ENCODE assay signal across 2 cellular contexts in the genomic region with DNA sequence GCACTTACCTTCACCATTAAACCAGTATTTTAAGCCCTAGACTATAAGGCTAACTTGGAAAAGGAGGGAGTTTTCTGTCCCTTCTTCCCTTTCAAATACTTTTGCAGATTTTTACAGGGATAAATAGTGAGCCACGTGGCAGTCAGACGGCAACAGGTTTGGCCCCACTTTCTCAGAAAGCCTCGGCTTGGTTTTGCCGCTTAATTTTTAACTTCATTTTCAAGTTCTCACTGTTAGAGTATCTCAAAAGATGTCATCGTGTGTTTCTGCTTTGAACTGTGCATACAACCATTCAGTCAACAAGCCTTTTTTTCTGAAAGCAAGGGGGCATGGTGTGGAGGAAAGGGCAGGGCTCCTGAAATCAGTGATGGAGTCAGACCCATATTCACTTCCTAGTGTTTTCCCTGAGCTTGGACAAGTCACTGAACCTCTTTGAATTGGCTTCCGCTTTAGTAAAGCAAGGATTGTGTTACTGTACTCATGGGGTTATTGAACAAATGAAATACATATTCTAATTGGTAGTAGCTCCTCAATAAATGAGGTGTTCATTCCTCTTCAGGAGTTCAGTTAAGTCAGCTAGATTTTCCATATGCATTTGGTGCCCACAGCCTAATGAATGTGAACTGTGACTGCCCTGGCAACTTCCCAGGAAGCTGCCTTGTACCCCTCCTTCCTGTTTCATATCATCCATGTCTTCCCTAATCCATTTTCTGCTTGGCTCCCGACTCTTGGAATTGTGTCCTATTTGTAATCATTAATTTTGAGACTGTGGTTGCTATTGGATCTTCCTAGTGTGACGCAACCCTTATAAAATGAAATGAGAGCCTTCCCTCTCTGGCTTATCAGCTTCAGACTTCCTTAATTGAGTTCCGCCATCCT.
A peak's percentile ranks its signal among the peaks of the same experiment; 100 is the strongest.
TF ChIP-seq lines count a peak whose summit lies in the region.

A gene with protein sequence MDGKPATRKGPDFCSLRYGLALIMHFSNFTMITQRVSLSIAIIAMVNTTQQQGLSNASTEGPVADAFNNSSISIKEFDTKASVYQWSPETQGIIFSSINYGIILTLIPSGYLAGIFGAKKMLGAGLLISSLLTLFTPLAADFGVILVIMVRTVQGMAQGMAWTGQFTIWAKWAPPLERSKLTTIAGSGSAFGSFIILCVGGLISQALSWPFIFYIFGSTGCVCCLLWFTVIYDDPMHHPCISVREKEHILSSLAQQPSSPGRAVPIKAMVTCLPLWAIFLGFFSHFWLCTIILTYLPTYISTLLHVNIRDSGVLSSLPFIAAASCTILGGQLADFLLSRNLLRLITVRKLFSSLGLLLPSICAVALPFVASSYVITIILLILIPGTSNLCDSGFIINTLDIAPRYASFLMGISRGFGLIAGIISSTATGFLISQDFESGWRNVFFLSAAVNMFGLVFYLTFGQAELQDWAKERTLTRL (minus strand): TSS at position 160 of the 879 bp plus-strand sequence. CDS start 4,895 bp downstream, outside the sequence.

TF ChIP-seq in H1, 55 proteins besides CTCF, POLR2A, EP300 and RAD21:
- TF ChIP-seq SP4 (IDR thresholded peaks at IDR 0.05; ENCODE audit: low read length): no peak
- TF ChIP-seq MAFK (IDR thresholded peaks at IDR 0.05; ENCODE audit: low read depth, low read length): no peak
- TF ChIP-seq FOSL1 (IDR thresholded peaks at IDR 0.05; ENCODE audit: insufficient read depth, low read depth, low read length): no peak
- TF ChIP-seq, protein P1, sequence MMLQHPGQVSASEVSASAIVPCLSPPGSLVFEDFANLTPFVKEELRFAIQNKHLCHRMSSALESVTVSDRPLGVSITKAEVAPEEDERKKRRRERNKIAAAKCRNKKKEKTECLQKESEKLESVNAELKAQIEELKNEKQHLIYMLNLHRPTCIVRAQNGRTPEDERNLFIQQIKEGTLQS (IDR thresholded peaks at IDR 0.05; ENCODE audit: insufficient read depth, low read depth, low read length): no peak
TF ChIP-seq in H1: peak in this region for 0.

TF ChIP-seq in HepG2, 621 proteins besides CTCF, POLR2A, EP300 and RAD21 (continues in another document):
- TF ChIP-seq, protein P2, sequence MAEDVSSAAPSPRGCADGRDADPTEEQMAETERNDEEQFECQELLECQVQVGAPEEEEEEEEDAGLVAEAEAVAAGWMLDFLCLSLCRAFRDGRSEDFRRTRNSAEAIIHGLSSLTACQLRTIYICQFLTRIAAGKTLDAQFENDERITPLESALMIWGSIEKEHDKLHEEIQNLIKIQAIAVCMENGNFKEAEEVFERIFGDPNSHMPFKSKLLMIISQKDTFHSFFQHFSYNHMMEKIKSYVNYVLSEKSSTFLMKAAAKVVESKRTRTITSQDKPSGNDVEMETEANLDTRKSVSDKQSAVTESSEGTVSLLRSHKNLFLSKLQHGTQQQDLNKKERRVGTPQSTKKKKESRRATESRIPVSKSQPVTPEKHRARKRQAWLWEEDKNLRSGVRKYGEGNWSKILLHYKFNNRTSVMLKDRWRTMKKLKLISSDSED (CRISPR knock-in tag; IDR thresholded peaks at IDR 0.05): no peak
- no peak for TF ChIP-seq ZNF557 (CRISPR knock-in tag; IDR thresholded peaks at IDR 0.05)
- peak; percentile 61; the same call in 1 of the 2 replicates for TF ChIP-seq CCDC6 (CRISPR knock-in tag; IDR thresholded peaks at IDR 0.05)
- peak; percentile 88 for TF ChIP-seq TARDBP (CRISPR knock-in tag; IDR thresholded peaks at IDR 0.05)
- TF ChIP-seq ZBTB20 (CRISPR knock-in tag; IDR thresholded peaks at IDR 0.05; ENCODE audit: borderline replicate concordance, low read depth): peak; percentile 23; the same call in 1 of the 2 replicates
- no peak for TF ChIP-seq ZNF660 (CRISPR knock-in tag; IDR thresholded peaks at IDR 0.05; ENCODE audit: borderline replicate concordance, low read depth)
- TF ChIP-seq ZNF850 (CRISPR knock-in tag; conservative IDR thresholded peaks at IDR 0.05): no peak
- TF ChIP-seq, protein P3, sequence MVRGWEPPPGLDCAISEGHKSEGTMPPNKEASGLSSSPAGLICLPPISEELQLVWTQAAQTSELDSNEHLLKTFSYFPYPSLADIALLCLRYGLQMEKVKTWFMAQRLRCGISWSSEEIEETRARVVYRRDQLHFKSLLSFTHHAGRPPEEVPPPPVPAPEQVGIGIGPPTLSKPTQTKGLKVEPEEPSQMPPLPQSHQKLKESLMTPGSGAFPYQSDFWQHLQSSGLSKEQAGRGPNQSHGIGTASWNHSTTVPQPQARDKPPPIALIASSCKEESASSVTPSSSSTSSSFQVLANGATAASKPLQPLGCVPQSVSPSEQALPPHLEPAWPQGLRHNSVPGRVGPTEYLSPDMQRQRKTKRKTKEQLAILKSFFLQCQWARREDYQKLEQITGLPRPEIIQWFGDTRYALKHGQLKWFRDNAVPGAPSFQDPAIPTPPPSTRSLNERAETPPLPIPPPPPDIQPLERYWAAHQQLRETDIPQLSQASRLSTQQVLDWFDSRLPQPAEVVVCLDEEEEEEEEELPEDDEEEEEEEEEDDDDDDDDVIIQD (CRISPR knock-in tag; IDR thresholded peaks at IDR 0.05; ENCODE audit: low read depth): peak; percentile 93
- TF ChIP-seq ZC3H13 (CRISPR knock-in tag; IDR thresholded peaks at IDR 0.05): peak; percentile 40; the same call in 1 of the 2 replicates
- TF ChIP-seq FOXO1 (CRISPR knock-in tag; IDR thresholded peaks at IDR 0.05): peak; percentile 61; the same call in 1 of the 2 replicates
- TF ChIP-seq ZNF510 (CRISPR knock-in tag; IDR thresholded peaks at IDR 0.05; ENCODE audit: low read depth): no peak
- TF ChIP-seq, protein P4, sequence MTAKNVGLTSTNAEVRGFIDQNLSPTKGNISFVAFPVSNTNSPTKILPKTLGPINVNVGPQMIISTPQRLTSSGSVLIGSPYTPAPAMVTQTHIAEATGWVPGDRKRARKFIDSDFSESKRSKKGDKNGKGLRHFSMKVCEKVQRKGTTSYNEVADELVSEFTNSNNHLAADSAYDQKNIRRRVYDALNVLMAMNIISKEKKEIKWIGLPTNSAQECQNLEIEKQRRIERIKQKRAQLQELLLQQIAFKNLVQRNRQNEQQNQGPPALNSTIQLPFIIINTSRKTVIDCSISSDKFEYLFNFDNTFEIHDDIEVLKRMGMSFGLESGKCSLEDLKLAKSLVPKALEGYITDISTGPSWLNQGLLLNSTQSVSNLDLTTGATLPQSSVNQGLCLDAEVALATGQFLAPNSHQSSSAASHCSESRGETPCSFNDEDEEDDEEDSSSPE (CRISPR knock-in tag; IDR thresholded peaks at IDR 0.05): peak; percentile 69
- TF ChIP-seq, protein P5, sequence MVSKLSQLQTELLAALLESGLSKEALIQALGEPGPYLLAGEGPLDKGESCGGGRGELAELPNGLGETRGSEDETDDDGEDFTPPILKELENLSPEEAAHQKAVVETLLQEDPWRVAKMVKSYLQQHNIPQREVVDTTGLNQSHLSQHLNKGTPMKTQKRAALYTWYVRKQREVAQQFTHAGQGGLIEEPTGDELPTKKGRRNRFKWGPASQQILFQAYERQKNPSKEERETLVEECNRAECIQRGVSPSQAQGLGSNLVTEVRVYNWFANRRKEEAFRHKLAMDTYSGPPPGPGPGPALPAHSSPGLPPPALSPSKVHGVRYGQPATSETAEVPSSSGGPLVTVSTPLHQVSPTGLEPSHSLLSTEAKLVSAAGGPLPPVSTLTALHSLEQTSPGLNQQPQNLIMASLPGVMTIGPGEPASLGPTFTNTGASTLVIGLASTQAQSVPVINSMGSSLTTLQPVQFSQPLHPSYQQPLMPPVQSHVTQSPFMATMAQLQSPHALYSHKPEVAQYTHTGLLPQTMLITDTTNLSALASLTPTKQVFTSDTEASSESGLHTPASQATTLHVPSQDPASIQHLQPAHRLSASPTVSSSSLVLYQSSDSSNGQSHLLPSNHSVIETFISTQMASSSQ (IDR thresholded peaks at IDR 0.05; ENCODE audit: low read depth): peak; percentile 88
- TF ChIP-seq, protein P5 (CRISPR knock-in tag; IDR thresholded peaks at IDR 0.05; ENCODE audit: borderline replicate concordance): peak; percentile 85; the same call in 1 of the 2 replicates
- TF ChIP-seq, protein P6, sequence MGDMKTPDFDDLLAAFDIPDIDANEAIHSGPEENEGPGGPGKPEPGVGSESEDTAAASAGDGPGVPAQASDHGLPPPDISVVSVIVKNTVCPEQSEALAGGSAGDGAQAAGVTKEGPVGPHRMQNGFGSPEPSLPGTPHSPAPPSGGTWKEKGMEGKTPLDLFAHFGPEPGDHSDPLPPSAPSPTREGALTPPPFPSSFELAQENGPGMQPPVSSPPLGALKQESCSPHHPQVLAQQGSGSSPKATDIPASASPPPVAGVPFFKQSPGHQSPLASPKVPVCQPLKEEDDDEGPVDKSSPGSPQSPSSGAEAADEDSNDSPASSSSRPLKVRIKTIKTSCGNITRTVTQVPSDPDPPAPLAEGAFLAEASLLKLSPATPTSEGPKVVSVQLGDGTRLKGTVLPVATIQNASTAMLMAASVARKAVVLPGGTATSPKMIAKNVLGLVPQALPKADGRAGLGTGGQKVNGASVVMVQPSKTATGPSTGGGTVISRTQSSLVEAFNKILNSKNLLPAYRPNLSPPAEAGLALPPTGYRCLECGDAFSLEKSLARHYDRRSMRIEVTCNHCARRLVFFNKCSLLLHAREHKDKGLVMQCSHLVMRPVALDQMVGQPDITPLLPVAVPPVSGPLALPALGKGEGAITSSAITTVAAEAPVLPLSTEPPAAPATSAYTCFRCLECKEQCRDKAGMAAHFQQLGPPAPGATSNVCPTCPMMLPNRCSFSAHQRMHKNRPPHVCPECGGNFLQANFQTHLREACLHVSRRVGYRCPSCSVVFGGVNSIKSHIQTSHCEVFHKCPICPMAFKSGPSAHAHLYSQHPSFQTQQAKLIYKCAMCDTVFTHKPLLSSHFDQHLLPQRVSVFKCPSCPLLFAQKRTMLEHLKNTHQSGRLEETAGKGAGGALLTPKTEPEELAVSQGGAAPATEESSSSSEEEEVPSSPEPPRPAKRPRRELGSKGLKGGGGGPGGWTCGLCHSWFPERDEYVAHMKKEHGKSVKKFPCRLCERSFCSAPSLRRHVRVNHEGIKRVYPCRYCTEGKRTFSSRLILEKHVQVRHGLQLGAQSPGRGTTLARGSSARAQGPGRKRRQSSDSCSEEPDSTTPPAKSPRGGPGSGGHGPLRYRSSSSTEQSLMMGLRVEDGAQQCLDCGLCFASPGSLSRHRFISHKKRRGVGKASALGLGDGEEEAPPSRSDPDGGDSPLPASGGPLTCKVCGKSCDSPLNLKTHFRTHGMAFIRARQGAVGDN (CRISPR knock-in tag; IDR thresholded peaks at IDR 0.05): no peak
- no peak for TF ChIP-seq MAFF (IDR thresholded peaks at IDR 0.05; ENCODE audit: low read depth, low read length)
- no peak for TF ChIP-seq NR2F6 (IDR thresholded peaks at IDR 0.05)
- TF ChIP-seq NR2F6 (CRISPR knock-in tag; IDR thresholded peaks at IDR 0.05): peak; percentile 64; the same call in 1 of the 2 replicates
- TF ChIP-seq, protein P7, sequence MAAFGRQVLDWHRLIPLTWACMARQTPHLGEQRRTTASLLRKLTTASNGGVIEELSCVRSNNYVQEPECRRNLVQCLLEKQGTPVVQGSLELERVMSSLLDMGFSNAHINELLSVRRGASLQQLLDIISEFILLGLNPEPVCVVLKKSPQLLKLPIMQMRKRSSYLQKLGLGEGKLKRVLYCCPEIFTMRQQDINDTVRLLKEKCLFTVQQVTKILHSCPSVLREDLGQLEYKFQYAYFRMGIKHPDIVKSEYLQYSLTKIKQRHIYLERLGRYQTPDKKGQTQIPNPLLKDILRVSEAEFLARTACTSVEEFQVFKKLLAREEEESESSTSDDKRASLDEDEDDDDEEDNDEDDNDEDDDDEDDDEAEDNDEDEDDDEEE (CRISPR knock-in tag; IDR thresholded peaks at IDR 0.05): no peak
- peak; percentile 36; the same call in 1 of the 2 replicates for TF ChIP-seq CREM (IDR thresholded peaks at IDR 0.05)
- no peak for TF ChIP-seq CREM (CRISPR knock-in tag; IDR thresholded peaks at IDR 0.05)
- TF ChIP-seq ZBTB38 (CRISPR knock-in tag; IDR thresholded peaks at IDR 0.05): 0 out of 2 replicates have a peak, but pooled peaks have one; percentile 48
- TF ChIP-seq, protein P8, sequence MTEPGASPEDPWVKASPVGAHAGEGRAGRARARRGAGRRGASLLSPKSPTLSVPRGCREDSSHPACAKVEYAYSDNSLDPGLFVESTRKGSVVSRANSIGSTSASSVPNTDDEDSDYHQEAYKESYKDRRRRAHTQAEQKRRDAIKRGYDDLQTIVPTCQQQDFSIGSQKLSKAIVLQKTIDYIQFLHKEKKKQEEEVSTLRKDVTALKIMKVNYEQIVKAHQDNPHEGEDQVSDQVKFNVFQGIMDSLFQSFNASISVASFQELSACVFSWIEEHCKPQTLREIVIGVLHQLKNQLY (CRISPR knock-in tag; IDR thresholded peaks at IDR 0.05): 0 out of 2 replicates have a peak, but pooled peaks have one; percentile 16
- peak; percentile 80 for TF ChIP-seq DMAP1 (CRISPR knock-in tag; IDR thresholded peaks at IDR 0.05)
- TF ChIP-seq, protein P9, sequence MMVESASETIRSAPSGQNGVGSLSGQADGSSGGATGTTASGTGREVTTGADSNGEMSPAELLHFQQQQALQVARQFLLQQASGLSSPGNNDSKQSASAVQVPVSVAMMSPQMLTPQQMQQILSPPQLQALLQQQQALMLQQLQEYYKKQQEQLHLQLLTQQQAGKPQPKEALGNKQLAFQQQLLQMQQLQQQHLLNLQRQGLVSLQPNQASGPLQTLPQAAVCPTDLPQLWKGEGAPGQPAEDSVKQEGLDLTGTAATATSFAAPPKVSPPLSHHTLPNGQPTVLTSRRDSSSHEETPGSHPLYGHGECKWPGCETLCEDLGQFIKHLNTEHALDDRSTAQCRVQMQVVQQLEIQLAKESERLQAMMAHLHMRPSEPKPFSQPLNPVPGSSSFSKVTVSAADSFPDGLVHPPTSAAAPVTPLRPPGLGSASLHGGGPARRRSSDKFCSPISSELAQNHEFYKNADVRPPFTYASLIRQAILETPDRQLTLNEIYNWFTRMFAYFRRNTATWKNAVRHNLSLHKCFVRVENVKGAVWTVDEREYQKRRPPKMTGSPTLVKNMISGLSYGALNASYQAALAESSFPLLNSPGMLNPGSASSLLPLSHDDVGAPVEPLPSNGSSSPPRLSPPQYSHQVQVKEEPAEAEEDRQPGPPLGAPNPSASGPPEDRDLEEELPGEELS (CRISPR knock-in tag; IDR thresholded peaks at IDR 0.05): peak; percentile 75
- 0 out of 2 replicates have a peak, but pooled peaks have one; percentile 29 for TF ChIP-seq ZNF713 (CRISPR knock-in tag; IDR thresholded peaks at IDR 0.05)
- TF ChIP-seq GTF2F1 (IDR thresholded peaks at IDR 0.05; ENCODE audit: low read length): no peak
